1 cellular context compared by ENCODE assay signal in the genomic region with DNA sequence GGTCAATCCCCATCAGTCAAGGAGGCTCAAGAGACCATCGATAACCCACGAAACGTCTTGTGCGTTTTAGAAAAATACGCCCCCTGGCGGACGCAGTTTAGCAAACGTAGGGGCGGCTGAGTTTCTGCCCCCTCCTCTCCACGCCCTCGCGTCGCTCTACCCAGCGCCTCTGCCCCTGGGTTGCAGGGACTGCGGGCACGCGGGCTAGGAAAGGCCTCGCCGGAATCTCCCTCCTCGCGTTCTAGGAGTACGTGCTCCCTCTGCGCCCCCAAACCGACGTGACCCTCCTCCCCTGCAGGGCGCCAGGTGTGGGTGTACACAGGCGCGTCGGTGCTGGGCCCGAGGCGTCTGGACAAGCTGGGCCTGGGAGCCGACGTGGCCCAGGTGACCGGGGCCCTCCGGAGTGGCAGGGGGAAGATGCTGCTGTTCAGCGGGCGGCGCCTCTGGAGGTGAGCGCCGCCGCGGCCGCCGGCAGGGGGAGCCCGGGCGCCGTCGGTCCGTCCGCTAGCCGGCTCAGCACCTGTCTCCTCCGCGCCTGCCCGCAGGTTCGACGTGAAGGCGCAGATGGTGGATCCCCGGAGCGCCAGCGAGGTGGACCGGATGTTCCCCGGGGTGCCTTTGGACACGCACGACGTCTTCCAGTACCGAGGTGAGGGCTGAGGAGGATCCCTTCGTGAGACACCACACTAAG.
TF ChIP-seq lines count a peak whose summit lies in the region.

No MANE protein-coding gene starts in this region.

TF ChIP-seq in HepG2, 621 proteins besides CTCF, POLR2A, EP300 and RAD21 (continued from another document and continues in another):
- TF ChIP-seq, protein P1, sequence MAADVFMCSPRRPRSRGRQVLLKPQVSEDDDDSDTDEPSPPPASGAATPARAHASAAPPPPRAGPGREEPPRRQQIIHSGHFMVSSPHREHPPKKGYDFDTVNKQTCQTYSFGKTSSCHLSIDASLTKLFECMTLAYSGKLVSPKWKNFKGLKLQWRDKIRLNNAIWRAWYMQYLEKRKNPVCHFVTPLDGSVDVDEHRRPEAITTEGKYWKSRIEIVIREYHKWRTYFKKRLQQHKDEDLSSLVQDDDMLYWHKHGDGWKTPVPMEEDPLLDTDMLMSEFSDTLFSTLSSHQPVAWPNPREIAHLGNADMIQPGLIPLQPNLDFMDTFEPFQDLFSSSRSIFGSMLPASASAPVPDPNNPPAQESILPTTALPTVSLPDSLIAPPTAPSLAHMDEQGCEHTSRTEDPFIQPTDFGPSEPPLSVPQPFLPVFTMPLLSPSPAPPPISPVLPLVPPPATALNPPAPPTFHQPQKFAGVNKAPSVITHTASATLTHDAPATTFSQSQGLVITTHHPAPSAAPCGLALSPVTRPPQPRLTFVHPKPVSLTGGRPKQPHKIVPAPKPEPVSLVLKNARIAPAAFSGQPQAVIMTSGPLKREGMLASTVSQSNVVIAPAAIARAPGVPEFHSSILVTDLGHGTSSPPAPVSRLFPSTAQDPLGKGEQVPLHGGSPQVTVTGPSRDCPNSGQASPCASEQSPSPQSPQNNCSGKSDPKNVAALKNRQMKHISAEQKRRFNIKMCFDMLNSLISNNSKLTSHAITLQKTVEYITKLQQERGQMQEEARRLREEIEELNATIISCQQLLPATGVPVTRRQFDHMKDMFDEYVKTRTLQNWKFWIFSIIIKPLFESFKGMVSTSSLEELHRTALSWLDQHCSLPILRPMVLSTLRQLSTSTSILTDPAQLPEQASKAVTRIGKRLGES (CRISPR knock-in tag; IDR thresholded peaks at IDR 0.05; ENCODE audit: borderline replicate concordance) = no peak
- TF ChIP-seq, protein P2, sequence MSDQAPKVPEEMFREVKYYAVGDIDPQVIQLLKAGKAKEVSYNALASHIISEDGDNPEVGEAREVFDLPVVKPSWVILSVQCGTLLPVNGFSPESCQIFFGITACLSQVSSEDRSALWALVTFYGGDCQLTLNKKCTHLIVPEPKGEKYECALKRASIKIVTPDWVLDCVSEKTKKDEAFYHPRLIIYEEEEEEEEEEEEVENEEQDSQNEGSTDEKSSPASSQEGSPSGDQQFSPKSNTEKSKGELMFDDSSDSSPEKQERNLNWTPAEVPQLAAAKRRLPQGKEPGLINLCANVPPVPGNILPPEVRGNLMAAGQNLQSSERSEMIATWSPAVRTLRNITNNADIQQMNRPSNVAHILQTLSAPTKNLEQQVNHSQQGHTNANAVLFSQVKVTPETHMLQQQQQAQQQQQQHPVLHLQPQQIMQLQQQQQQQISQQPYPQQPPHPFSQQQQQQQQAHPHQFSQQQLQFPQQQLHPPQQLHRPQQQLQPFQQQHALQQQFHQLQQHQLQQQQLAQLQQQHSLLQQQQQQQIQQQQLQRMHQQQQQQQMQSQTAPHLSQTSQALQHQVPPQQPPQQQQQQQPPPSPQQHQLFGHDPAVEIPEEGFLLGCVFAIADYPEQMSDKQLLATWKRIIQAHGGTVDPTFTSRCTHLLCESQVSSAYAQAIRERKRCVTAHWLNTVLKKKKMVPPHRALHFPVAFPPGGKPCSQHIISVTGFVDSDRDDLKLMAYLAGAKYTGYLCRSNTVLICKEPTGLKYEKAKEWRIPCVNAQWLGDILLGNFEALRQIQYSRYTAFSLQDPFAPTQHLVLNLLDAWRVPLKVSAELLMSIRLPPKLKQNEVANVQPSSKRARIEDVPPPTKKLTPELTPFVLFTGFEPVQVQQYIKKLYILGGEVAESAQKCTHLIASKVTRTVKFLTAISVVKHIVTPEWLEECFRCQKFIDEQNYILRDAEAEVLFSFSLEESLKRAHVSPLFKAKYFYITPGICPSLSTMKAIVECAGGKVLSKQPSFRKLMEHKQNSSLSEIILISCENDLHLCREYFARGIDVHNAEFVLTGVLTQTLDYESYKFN (CRISPR knock-in tag; conservative IDR thresholded peaks at IDR 0.05) = peak; percentile 33; the same call in 1 of the 2 replicates
- TF ChIP-seq, protein P3, sequence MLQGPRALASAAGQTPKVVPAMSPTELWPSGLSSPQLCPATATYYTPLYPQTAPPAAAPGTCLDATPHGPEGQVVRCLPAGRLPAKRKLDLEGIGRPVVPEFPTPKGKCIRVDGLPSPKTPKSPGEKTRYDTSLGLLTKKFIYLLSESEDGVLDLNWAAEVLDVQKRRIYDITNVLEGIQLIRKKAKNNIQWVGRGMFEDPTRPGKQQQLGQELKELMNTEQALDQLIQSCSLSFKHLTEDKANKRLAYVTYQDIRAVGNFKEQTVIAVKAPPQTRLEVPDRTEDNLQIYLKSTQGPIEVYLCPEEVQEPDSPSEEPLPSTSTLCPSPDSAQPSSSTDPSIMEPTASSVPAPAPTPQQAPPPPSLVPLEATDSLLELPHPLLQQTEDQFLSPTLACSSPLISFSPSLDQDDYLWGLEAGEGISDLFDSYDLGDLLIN (CRISPR knock-in tag; IDR thresholded peaks at IDR 0.05; ENCODE audit: borderline replicate concordance) = 0 out of 2 replicates have a peak, but pooled peaks have one; percentile 5
- peak; percentile 83; the same call in 1 of the 2 replicates for TF ChIP-seq ZNF598 (CRISPR knock-in tag; IDR thresholded peaks at IDR 0.05; ENCODE audit: borderline replicate concordance)
- peak; percentile 65; the same call in 1 of the 2 replicates for TF ChIP-seq ZSCAN29 (CRISPR knock-in tag; conservative IDR thresholded peaks at IDR 0.05)
- peak; percentile 70 for TF ChIP-seq ZNF768 (CRISPR knock-in tag; IDR thresholded peaks at IDR 0.05)
- peak; percentile 78; the same call in 1 of the 2 replicates for TF ChIP-seq KDM2A (CRISPR knock-in tag; IDR thresholded peaks at IDR 0.05; ENCODE audit: borderline replicate concordance, low read depth)
- 0 out of 2 replicates have a peak, but pooled peaks have one; percentile 56 for TF ChIP-seq ZNF567 (CRISPR knock-in tag; IDR thresholded peaks at IDR 0.05; ENCODE audit: borderline replicate concordance)
- TF ChIP-seq ZNF343 (CRISPR knock-in tag; IDR thresholded peaks at IDR 0.05) = peak; percentile 92; the same call in 1 of the 2 replicates
- TF ChIP-seq ZMYM2 (CRISPR knock-in tag; IDR thresholded peaks at IDR 0.05) = peak; percentile 50
- TF ChIP-seq, protein P4, sequence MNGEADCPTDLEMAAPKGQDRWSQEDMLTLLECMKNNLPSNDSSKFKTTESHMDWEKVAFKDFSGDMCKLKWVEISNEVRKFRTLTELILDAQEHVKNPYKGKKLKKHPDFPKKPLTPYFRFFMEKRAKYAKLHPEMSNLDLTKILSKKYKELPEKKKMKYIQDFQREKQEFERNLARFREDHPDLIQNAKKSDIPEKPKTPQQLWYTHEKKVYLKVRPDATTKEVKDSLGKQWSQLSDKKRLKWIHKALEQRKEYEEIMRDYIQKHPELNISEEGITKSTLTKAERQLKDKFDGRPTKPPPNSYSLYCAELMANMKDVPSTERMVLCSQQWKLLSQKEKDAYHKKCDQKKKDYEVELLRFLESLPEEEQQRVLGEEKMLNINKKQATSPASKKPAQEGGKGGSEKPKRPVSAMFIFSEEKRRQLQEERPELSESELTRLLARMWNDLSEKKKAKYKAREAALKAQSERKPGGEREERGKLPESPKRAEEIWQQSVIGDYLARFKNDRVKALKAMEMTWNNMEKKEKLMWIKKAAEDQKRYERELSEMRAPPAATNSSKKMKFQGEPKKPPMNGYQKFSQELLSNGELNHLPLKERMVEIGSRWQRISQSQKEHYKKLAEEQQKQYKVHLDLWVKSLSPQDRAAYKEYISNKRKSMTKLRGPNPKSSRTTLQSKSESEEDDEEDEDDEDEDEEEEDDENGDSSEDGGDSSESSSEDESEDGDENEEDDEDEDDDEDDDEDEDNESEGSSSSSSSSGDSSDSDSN (CRISPR knock-in tag; IDR thresholded peaks at IDR 0.05) = peak; percentile 74; the same call in 1 of the 2 replicates
- peak; percentile 92 for TF ChIP-seq RNF2 (conservative IDR thresholded peaks at IDR 0.05; ENCODE audit: low read depth)
- TF ChIP-seq TARDBP (CRISPR knock-in tag; IDR thresholded peaks at IDR 0.05) = 0 out of 2 replicates have a peak, but pooled peaks have one; percentile 14
- TF ChIP-seq, protein P5, sequence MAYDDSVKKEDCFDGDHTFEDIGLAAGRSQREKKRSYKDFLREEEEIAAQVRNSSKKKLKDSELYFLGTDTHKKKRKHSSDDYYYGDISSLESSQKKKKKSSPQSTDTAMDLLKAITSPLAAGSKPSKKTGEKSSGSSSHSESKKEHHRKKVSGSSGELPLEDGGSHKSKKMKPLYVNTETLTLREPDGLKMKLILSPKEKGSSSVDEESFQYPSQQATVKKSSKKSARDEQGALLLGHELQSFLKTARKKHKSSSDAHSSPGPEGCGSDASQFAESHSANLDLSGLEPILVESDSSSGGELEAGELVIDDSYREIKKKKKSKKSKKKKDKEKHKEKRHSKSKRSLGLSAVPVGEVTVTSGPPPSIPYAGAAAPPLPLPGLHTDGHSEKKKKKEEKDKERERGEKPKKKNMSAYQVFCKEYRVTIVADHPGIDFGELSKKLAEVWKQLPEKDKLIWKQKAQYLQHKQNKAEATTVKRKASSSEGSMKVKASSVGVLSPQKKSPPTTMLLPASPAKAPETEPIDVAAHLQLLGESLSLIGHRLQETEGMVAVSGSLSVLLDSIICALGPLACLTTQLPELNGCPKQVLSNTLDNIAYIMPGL (CRISPR knock-in tag; IDR thresholded peaks at IDR 0.05; ENCODE audit: borderline replicate concordance in 1 of 2, low read depth in 1 of 2) = peak; percentile 70 to 94; a peak in 3 of 4 replicates
- TF ChIP-seq, protein P6, sequence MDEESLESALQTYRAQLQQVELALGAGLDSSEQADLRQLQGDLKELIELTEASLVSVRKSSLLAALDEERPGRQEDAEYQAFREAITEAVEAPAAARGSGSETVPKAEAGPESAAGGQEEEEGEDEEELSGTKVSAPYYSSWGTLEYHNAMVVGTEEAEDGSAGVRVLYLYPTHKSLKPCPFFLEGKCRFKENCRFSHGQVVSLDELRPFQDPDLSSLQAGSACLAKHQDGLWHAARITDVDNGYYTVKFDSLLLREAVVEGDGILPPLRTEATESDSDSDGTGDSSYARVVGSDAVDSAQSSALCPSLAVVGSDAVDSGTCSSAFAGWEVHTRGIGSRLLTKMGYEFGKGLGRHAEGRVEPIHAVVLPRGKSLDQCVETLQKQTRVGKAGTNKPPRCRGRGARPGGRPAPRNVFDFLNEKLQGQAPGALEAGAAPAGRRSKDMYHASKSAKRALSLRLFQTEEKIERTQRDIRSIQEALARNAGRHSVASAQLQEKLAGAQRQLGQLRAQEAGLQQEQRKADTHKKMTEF (CRISPR knock-in tag; IDR thresholded peaks at IDR 0.05) = peak; percentile 61; the same call in 1 of the 2 replicates
- TF ChIP-seq, protein P7, sequence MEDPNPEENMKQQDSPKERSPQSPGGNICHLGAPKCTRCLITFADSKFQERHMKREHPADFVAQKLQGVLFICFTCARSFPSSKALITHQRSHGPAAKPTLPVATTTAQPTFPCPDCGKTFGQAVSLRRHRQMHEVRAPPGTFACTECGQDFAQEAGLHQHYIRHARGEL (CRISPR knock-in tag; IDR thresholded peaks at IDR 0.05) = 0 out of 2 replicates have a peak, but pooled peaks have one; percentile 9
- no peak for TF ChIP-seq SNRNP70 (IDR thresholded peaks at IDR 0.05; ENCODE audit: low read depth, low read length)
- TF ChIP-seq ZSCAN22 (CRISPR knock-in tag; IDR thresholded peaks at IDR 0.05) = peak; percentile 44; the same call in 1 of the 2 replicates
- no peak for TF ChIP-seq ZNF615 (CRISPR knock-in tag; IDR thresholded peaks at IDR 0.05; ENCODE audit: borderline replicate concordance)
- TF ChIP-seq, protein P8, sequence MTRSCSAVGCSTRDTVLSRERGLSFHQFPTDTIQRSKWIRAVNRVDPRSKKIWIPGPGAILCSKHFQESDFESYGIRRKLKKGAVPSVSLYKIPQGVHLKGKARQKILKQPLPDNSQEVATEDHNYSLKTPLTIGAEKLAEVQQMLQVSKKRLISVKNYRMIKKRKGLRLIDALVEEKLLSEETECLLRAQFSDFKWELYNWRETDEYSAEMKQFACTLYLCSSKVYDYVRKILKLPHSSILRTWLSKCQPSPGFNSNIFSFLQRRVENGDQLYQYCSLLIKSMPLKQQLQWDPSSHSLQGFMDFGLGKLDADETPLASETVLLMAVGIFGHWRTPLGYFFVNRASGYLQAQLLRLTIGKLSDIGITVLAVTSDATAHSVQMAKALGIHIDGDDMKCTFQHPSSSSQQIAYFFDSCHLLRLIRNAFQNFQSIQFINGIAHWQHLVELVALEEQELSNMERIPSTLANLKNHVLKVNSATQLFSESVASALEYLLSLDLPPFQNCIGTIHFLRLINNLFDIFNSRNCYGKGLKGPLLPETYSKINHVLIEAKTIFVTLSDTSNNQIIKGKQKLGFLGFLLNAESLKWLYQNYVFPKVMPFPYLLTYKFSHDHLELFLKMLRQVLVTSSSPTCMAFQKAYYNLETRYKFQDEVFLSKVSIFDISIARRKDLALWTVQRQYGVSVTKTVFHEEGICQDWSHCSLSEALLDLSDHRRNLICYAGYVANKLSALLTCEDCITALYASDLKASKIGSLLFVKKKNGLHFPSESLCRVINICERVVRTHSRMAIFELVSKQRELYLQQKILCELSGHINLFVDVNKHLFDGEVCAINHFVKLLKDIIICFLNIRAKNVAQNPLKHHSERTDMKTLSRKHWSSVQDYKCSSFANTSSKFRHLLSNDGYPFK (CRISPR knock-in tag; IDR thresholded peaks at IDR 0.05; ENCODE audit: borderline replicate concordance) = peak; percentile 71; the same call in 1 of the 2 replicates
- TF ChIP-seq, protein P9, sequence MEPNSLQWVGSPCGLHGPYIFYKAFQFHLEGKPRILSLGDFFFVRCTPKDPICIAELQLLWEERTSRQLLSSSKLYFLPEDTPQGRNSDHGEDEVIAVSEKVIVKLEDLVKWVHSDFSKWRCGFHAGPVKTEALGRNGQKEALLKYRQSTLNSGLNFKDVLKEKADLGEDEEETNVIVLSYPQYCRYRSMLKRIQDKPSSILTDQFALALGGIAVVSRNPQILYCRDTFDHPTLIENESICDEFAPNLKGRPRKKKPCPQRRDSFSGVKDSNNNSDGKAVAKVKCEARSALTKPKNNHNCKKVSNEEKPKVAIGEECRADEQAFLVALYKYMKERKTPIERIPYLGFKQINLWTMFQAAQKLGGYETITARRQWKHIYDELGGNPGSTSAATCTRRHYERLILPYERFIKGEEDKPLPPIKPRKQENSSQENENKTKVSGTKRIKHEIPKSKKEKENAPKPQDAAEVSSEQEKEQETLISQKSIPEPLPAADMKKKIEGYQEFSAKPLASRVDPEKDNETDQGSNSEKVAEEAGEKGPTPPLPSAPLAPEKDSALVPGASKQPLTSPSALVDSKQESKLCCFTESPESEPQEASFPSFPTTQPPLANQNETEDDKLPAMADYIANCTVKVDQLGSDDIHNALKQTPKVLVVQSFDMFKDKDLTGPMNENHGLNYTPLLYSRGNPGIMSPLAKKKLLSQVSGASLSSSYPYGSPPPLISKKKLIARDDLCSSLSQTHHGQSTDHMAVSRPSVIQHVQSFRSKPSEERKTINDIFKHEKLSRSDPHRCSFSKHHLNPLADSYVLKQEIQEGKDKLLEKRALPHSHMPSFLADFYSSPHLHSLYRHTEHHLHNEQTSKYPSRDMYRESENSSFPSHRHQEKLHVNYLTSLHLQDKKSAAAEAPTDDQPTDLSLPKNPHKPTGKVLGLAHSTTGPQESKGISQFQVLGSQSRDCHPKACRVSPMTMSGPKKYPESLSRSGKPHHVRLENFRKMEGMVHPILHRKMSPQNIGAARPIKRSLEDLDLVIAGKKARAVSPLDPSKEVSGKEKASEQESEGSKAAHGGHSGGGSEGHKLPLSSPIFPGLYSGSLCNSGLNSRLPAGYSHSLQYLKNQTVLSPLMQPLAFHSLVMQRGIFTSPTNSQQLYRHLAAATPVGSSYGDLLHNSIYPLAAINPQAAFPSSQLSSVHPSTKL (CRISPR knock-in tag; IDR thresholded peaks at IDR 0.05) = 0 out of 2 replicates have a peak, but pooled peaks have one; percentile 19
- TF ChIP-seq NONO (IDR thresholded peaks at IDR 0.05) = no peak
- peak; percentile 82 for TF ChIP-seq NONO (CRISPR knock-in tag; conservative IDR thresholded peaks at IDR 0.05)
- 0 out of 2 replicates have a peak, but pooled peaks have one; percentile 7 for TF ChIP-seq BHLHE40 (IDR thresholded peaks at IDR 0.05; ENCODE audit: low read length)
- TF ChIP-seq HIVEP1 (CRISPR knock-in tag; IDR thresholded peaks at IDR 0.05) = peak; percentile 70; the same call in 1 of the 2 replicates
- TF ChIP-seq MZF1 (CRISPR knock-in tag; IDR thresholded peaks at IDR 0.05; ENCODE audit: borderline replicate concordance) = peak; percentile 83; the same call in 1 of the 2 replicates
